ENCODE assay signal across 16 cellular contexts in the genomic region with DNA sequence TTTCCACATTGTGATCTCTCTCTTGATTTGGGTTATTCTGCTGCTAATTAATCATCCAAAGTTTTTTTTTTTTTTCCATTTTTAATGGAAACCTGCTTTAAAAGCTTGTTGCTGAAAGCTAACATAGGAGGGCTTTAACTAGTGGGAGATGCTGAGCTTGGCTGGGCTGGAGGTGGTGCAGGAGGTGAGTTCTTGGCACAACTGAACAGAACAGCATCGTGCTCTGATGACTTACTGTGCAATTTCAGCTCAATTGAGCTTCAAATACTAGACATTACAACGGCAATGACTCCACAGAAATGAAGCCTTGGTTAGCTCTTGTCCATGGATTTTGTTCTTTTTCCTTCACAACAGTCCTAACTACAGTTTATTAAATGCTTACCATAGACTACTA.
DNase-seq lines count a peak whose midpoint lies in the region; ATAC-seq and TF ChIP-seq lines count a peak whose summit lies in the region.
"Had no signal": no experiment of that assay in that cellular context is flagged by ENCODE, and none has a peak within 500 bp of the region (broad histone marks: within the 10 kb centered on the region; RNA-seq: fewer than 3 reads in every experiment).

No MANE protein-coding gene starts in this region.

- H3K4me3 ChIP-seq in GM23248 = no peak overlapping the region
- no peak overlapping the region for H3K4me3 ChIP-seq in Panc1 (ENCODE audit: low read depth in 2 of 2, low read length in 2 of 2)
- H3K4me3 ChIP-seq in gastroesophageal sphincter = no peak overlapping the region
- H3K4me3 ChIP-seq: hepatocyte had no signal

- no peaks in the 10 kb centered on the region for H3K9me2 ChIP-seq in GM23248 (ENCODE audit: insufficient read depth)

- TF ChIP-seq EP300 in gastroesophageal sphincter (IDR thresholded peaks at IDR 0.05) = no peak

- H3K9me3 ChIP-seq in GM23248 (ENCODE audit: low read depth) (no peaks in the 10 kb centered on the region), Panc1 (ENCODE audit: control insufficient read depth, insufficient read depth, low read depth, low read length) (no peaks in the 10 kb centered on the region), gastroesophageal sphincter (no peaks in the 10 kb centered on the region)
- H3K9me3 ChIP-seq: BE2C, neutrophil had no signal

- H3F3A ChIP-seq in GM23248 (ENCODE audit: insufficient read depth) = no peaks in the 10 kb centered on the region; the same call in 1 of the 2 replicates

- POLR2A ChIA-PET in Panc1 (lab: Charles Lee) = interaction anchor here (1.5 kb wide), 1 partner anchor 9 kb away, joined by 7 read pairs; no protein-coding TSS in a partner anchor

- no TSS peak for BruUV-seq in Panc1 (replicated peaks; lab: Mats Ljungman, UMichigan)

- no peak for ATAC-seq in Panc1
- ATAC-seq in gastroesophageal sphincter = no peak

- H3K4me1 ChIP-seq in GM23248 (ENCODE audit: insufficient read depth) (peaks cover 10% of the 10 kb centered on the region), Panc1 (ENCODE audit: control insufficient read depth, insufficient read depth, low read length) (peaks cover 12% of the 10 kb centered on the region), gastroesophageal sphincter (peaks cover 0 to 23% (median 6%) of the 10 kb centered on the region in 3 donors)
- H3K4me1 ChIP-seq: BE2C had no signal

- no peak for DNase-seq in GM23248
- no peak for DNase-seq in Panc1 (ENCODE audit: low read depth, low spot score)
- DNase-seq in stimulated activated CD8-positive, alpha-beta memory T cell treated with anti-CD3 and anti-CD28 coated beads, Interleukin-4, amount 100 ng/mL, for 48 hours = peak; percentile 3
- DNase-seq in germinal center (ENCODE audit: low spot score) = no peak
- DNase-seq in mesenteric fat pad (ENCODE audit: low spot score) = no peak
- DNase-seq in NCI-H1436 treated with DMSO at 0.1 percent for 48 hours (lab: John Stamatoyannopoulos, UW) = no peak
- no peak for DNase-seq in NCI-H526 (lab: John Stamatoyannopoulos, UW)
- DNase-seq: effector CD8-positive, alpha-beta T cell; HCEC 1CT; mesenchymal stem cell; NCI-H526 treated with DMSO at 0.1 percent for 48 hours had no signal

- CTCF ChIA-PET in Panc1 (lab: Charles Lee) = no interaction called here

- peak overlapping the region; percentile 51; the same call in 1 of the 2 replicates for H2AFZ ChIP-seq in GM23248
- H2AFZ ChIP-seq: hepatocyte had no signal

- no peaks in the 10 kb centered on the region for H4K20me1 ChIP-seq in GM23248 (ENCODE audit: insufficient read depth)

- H3K4me2 ChIP-seq in GM23248 (ENCODE audit: unreplicated experiment) = no peak overlapping the region
- H3K4me2 ChIP-seq: hepatocyte, KMS-11 had no signal

- WGBS in GM23248 (ENCODE audit: low coverage in 1 of 2, low lambda C conversion rate in 2 of 2, missing lambda C conversion rate in 2 of 2), 2 experiments = 71 to 76% methylated on average over 2 of the region's 2 CpGs
- WGBS in gastroesophageal sphincter (ENCODE audit: low coverage in 1 of 2), 2 donors = 51 to 55% methylated on average over 2 of the region's 2 CpGs

- TF ChIP-seq CTCF in Panc1 (IDR thresholded peaks at IDR 0.05) (no peak), gastroesophageal sphincter (IDR thresholded peaks at IDR 0.05) (no peak)

- H3K27ac ChIP-seq in GM23248 (no peak overlapping the region; the same call in 1 of the 2 replicates), Panc1 (ENCODE audit: low read length) (peak overlapping the region; percentile 59; the same call in 1 of the 2 replicates), gastroesophageal sphincter (peak overlapping the region; percentile 47 to 72 (median 61))
- H3K27ac ChIP-seq: hepatocyte, KMS-11 had no signal

- no peaks in the 10 kb centered on the region for H3K27me3 ChIP-seq in GM23248 (replicated peaks; ENCODE audit: insufficient read depth)
- H3K27me3 ChIP-seq in Panc1 (ENCODE audit: control insufficient read depth, insufficient read depth, low read length) = no peaks in the 10 kb centered on the region
- no peaks in the 10 kb centered on the region for H3K27me3 ChIP-seq in gastroesophageal sphincter
- H3K27me3 ChIP-seq: BE2C, hepatocyte, neutrophil had no signal

- no peaks in the 10 kb centered on the region for H3K79me2 ChIP-seq in GM23248 (ENCODE audit: insufficient read depth)
- H3K79me2 ChIP-seq: hepatocyte had no signal

- H3K36me3 ChIP-seq in GM23248 (ENCODE audit: low read depth) (no peaks in the 10 kb centered on the region), Panc1 (ENCODE audit: control insufficient read depth, insufficient read depth, low read length) (no peaks in the 10 kb centered on the region), gastroesophageal sphincter (no peaks in the 10 kb centered on the region)
- H3K36me3 ChIP-seq: BE2C, neutrophil had no signal

- TF ChIP-seq POLR2A in gastroesophageal sphincter (IDR thresholded peaks at IDR 0.05) = no peak

- no peak overlapping the region for H3K9ac ChIP-seq in GM23248
- H3K9ac ChIP-seq: KMS-11 had no signal

- in situ Hi-C loops in GM23248 (cut with MboI) (no loop called here), Panc1 (cut with HindIII; ENCODE audit: low pct_unique_long_range_greater_than_20kb, low sequenced_read_pairs) (no loop called here)

- intact Hi-C loops in Panc1 (cut with micrococcal nuclease; ENCODE audit: unreplicated experiment) = no loop called here
